ENCODE assay signal across 1 cellular context in genomic region chr1:53325326-53326087, GRCh38.
A peak's percentile ranks its signal among the peaks of the same experiment; 100 is the strongest.
TF ChIP-seq lines count a peak whose summit lies in the region.

No MANE protein-coding gene starts in this region.

TF ChIP-seq in K562, 482 proteins besides CTCF, POLR2A, EP300 and RAD21 (continued from another document and continues in another):
- no peak for TF ChIP-seq JUN (IDR thresholded peaks at IDR 0.05; ENCODE audit: borderline replicate concordance, low read depth, low read length)
- no peak for TF ChIP-seq JUN (CRISPR knock-in tag; IDR thresholded peaks at IDR 0.05; ENCODE audit: borderline replicate concordance)
- TF ChIP-seq ARID3B (CRISPR knock-in tag; IDR thresholded peaks at IDR 0.05; ENCODE audit: borderline replicate concordance): no peak
- TF ChIP-seq ZNF165 (CRISPR knock-in tag; IDR thresholded peaks at IDR 0.05; ENCODE audit: borderline replicate concordance): no peak
- no peak for TF ChIP-seq BMI1 (IDR thresholded peaks at IDR 0.05; ENCODE audit: low read length)
- no peak for TF ChIP-seq MTA1 (IDR thresholded peaks at IDR 0.05; ENCODE audit: borderline replicate concordance)
- TF ChIP-seq CBFB (CRISPR knock-in tag; IDR thresholded peaks at IDR 0.05): 0 out of 2 replicates have a peak, but pooled peaks have one; percentile 65
- no peak for TF ChIP-seq HNRNPK (IDR thresholded peaks at IDR 0.05; ENCODE audit: low read depth, low read length, poor library complexity, severe bottlenecking)
- TF ChIP-seq TOE1 (IDR thresholded peaks at IDR 0.05; ENCODE audit: borderline replicate concordance): no peak
- TF ChIP-seq TOE1 (CRISPR knock-in tag; IDR thresholded peaks at IDR 0.05; ENCODE audit: borderline replicate concordance, low read depth): 0 out of 2 replicates have a peak, but pooled peaks have one; percentile 43
- peak; percentile 58; the same call in 1 of the 2 replicates for TF ChIP-seq KAT7 (CRISPR knock-in tag; IDR thresholded peaks at IDR 0.05; ENCODE audit: borderline replicate concordance)
- TF ChIP-seq NR1H2 (CRISPR knock-in tag; IDR thresholded peaks at IDR 0.05): no peak
- 0 out of 2 replicates have a peak, but pooled peaks have one; percentile 60 for TF ChIP-seq SMARCC2 (IDR thresholded peaks at IDR 0.05; ENCODE audit: low read depth)
- no peak for TF ChIP-seq CEBPZ (IDR thresholded peaks at IDR 0.05; ENCODE audit: borderline replicate concordance, low read depth, low read length)
- TF ChIP-seq RERE (CRISPR knock-in tag; IDR thresholded peaks at IDR 0.05; ENCODE audit: borderline replicate concordance): no peak
- TF ChIP-seq SMAD1 (IDR thresholded peaks at IDR 0.05; ENCODE audit: low read depth, low read length, partially characterized antibody): peak; percentile 16
- no peak for TF ChIP-seq GTF2F1 (IDR thresholded peaks at IDR 0.05; ENCODE audit: low read depth, low read length)
- TF ChIP-seq TFE3 (CRISPR knock-in tag; IDR thresholded peaks at IDR 0.05): peak; percentile 30
- no peak for TF ChIP-seq ZMIZ1 (IDR thresholded peaks at IDR 0.05; ENCODE audit: low read depth in 2 of 2, low read length in 2 of 2)
- peak; percentile 55; the same call in 1 of the 2 replicates for TF ChIP-seq TAF7 (tag; IDR thresholded peaks at IDR 0.05)
- no peak for TF ChIP-seq MXD1 (CRISPR knock-in tag; IDR thresholded peaks at IDR 0.05; ENCODE audit: borderline replicate concordance, poor library complexity, severe bottlenecking)
- peak; percentile 95 for TF ChIP-seq ZNF263 (CRISPR knock-in tag; IDR thresholded peaks at IDR 0.05; ENCODE audit: borderline replicate concordance)
- peak; percentile 3 for TF ChIP-seq U2AF1 (optimal IDR thresholded peaks at IDR 0.05; ENCODE audit: low read depth, low read length)
- no peak for TF ChIP-seq MBD2 (IDR thresholded peaks at IDR 0.05; ENCODE audit: borderline replicate concordance, low read depth)
- no peak for TF ChIP-seq ZNF134 (CRISPR knock-in tag; conservative IDR thresholded peaks at IDR 0.05)
- no peak for TF ChIP-seq ZNF695 (CRISPR knock-in tag; IDR thresholded peaks at IDR 0.05)
- no peak for TF ChIP-seq NR4A1 (CRISPR knock-in tag; IDR thresholded peaks at IDR 0.05)
- TF ChIP-seq NR4A1 (tag; IDR thresholded peaks at IDR 0.05): peak; percentile 39; the same call in 1 of the 2 replicates
- TF ChIP-seq USF1 (CRISPR knock-in tag; IDR thresholded peaks at IDR 0.05): no peak
- 0 out of 2 replicates have a peak, but pooled peaks have one; percentile 2 for TF ChIP-seq KLF13 (tag; IDR thresholded peaks at IDR 0.05; ENCODE audit: borderline replicate concordance, low read depth)
- 0 out of 2 replicates have a peak, but pooled peaks have one; percentile 43 for TF ChIP-seq ELF4 (CRISPR knock-in tag; IDR thresholded peaks at IDR 0.05)
- TF ChIP-seq GATAD2B (IDR thresholded peaks at IDR 0.05; ENCODE audit: borderline replicate concordance): peak; percentile 64; the same call in 1 of the 2 replicates
- no peak for TF ChIP-seq ZNF655 (CRISPR knock-in tag; IDR thresholded peaks at IDR 0.05)
- peak; percentile 54 for TF ChIP-seq GTF2A2 (tag; IDR thresholded peaks at IDR 0.05)
- no peak for TF ChIP-seq PHF8 (IDR thresholded peaks at IDR 0.05; ENCODE audit: borderline replicate concordance, low read length)
- 0 out of 2 replicates have a peak, but pooled peaks have one; percentile 11 for TF ChIP-seq HMBOX1 (IDR thresholded peaks at IDR 0.05)
- no peak for TF ChIP-seq TRIM28 (IDR thresholded peaks at IDR 0.05)
- TF ChIP-seq CCNT2 (IDR thresholded peaks at IDR 0.05; ENCODE audit: borderline replicate concordance, extremely low read depth, insufficient read length, low read depth, low read length): peak; percentile 12
- no peak for TF ChIP-seq ASH1L (IDR thresholded peaks at IDR 0.05; ENCODE audit: borderline replicate concordance, low read depth, partially characterized antibody)
